21 cellular contexts compared by ENCODE assay signal in genomic region chr15:34370643-34371042, GRCh38. TPM values are rescaled to one million over a fixed set of nuclear protein-coding genes. Genes with fewer than 3 reads are reported as not detected.
A peak's percentile ranks its signal among the peaks of the same experiment; 100 is the strongest.
DNase-seq lines count a peak whose midpoint lies in the region; ATAC-seq, FAIRE-seq and TF ChIP-seq lines count a peak whose summit lies in the region.
"Had no signal": no experiment of that assay in that cellular context is flagged by ENCODE, and none has a peak within 500 bp of the region (broad histone marks: within the 10 kb centered on the region; RNA-seq: fewer than 3 reads in every experiment).

No MANE protein-coding gene starts in this region.

- peak overlapping the region; percentile 48 for H3K27ac Mint-ChIP-seq in activated T-cell treated with anti-CD3 and anti-CD28 coated beads, Interleukin-2, amount 50 U/mL, for 24 hours
- H3K27ac Mint-ChIP-seq in stimulated activated effector memory CD8-positive, alpha-beta T cell treated with anti-CD3 and anti-CD28 coated beads, Interleukin-12 subunit alpha, Interleukin-12 subunit beta, amount 100 ng/mL, for 72 hours: peak overlapping the region; percentile 68
- no peak overlapping the region for H3K27ac Mint-ChIP-seq in T-helper 2 cell treated with Interferon-gamma antibody and Interleukin-4, amounts not matched to agents 5 μg/mL and 100 μg/mL, for 36 hours
- H3K27ac Mint-ChIP-seq: HFFc6 had no signal

- peak overlapping the region; percentile 96 for H3K27ac ChIP-seq in OCI-LY3 (ENCODE audit: low read length)
- H3K27ac ChIP-seq: KMS-11, SJSA1 had no signal

- peaks cover 36% of the 10 kb centered on the region for H3K4me1 ChIP-seq in OCI-LY3 (ENCODE audit: low read length)

- TF ChIP-seq CTCF in OCI-LY3 (IDR thresholded peaks at IDR 0.05; ENCODE audit: low read depth, low read length): no peak

- H3K4me1 Mint-ChIP-seq in activated T-cell treated with anti-CD3 and anti-CD28 coated beads, Interleukin-2, amount 50 U/mL, for 24 hours (ENCODE audit: low read depth): peaks cover 27% of the 10 kb centered on the region
- peaks cover 29% of the 10 kb centered on the region for H3K4me1 Mint-ChIP-seq in stimulated activated effector memory CD8-positive, alpha-beta T cell treated with anti-CD3 and anti-CD28 coated beads, Interleukin-12 subunit alpha, Interleukin-12 subunit beta, amount 100 ng/mL, for 72 hours
- peaks cover 10% of the 10 kb centered on the region for H3K4me1 Mint-ChIP-seq in T-helper 2 cell treated with Interferon-gamma antibody and Interleukin-4, amounts not matched to agents 5 μg/mL and 100 μg/mL, for 36 hours (ENCODE audit: low read depth)

- H3K27me3 Mint-ChIP-seq in activated T-cell treated with anti-CD3 and anti-CD28 coated beads, Interleukin-2, amount 50 U/mL, for 24 hours: no peaks in the 10 kb centered on the region
- no peaks in the 10 kb centered on the region for H3K27me3 Mint-ChIP-seq in T-helper 2 cell treated with Interferon-gamma antibody and Interleukin-4, amounts not matched to agents 5 μg/mL and 100 μg/mL, for 36 hours (ENCODE audit: low read depth)

- peak overlapping the region; percentile 68 for H3K9ac ChIP-seq in OCI-LY3 (ENCODE audit: low read length)
- H3K9ac ChIP-seq: KMS-11 had no signal

- H3K4me3 ChIP-seq in OCI-LY3 (ENCODE audit: low read length): peak overlapping the region; percentile 47
- H3K4me3 ChIP-seq: SJSA1 had no signal

- H3K36me3 Mint-ChIP-seq in activated T-cell treated with anti-CD3 and anti-CD28 coated beads, Interleukin-2, amount 50 U/mL, for 24 hours (ENCODE audit: low read depth): peaks cover 5% of the 10 kb centered on the region
- peaks cover 12% of the 10 kb centered on the region for H3K36me3 Mint-ChIP-seq in stimulated activated effector memory CD8-positive, alpha-beta T cell treated with anti-CD3 and anti-CD28 coated beads, Interleukin-12 subunit alpha, Interleukin-12 subunit beta, amount 100 ng/mL, for 72 hours
- peaks cover 8% of the 10 kb centered on the region for H3K36me3 Mint-ChIP-seq in T-helper 2 cell treated with Interferon-gamma antibody and Interleukin-4, amounts not matched to agents 5 μg/mL and 100 μg/mL, for 36 hours (ENCODE audit: low read depth)

- no peaks in the 10 kb centered on the region for H3K27me3 ChIP-seq in OCI-LY3 (ENCODE audit: low read depth, low read length)
- H3K27me3 ChIP-seq: SJSA1 had no signal

- no peak for FAIRE-seq in GM12892 (lab: Jason Lieb, UNC)

- no peak for DNase-seq in activated T-cell treated with anti-CD3 and anti-CD28 coated beads, Interleukin-2, amount 50 U/mL, for 24 hours
- no peak for DNase-seq in activated T-cell treated with anti-CD3 and anti-CD28 coated beads for 4 hours
- peak; percentile 16 for DNase-seq in kidney tubule cell (ENCODE audit: low spot score)
- DNase-seq in stimulated activated effector memory CD8-positive, alpha-beta T cell treated with anti-CD3 and anti-CD28 coated beads, Interleukin-12 subunit alpha, Interleukin-12 subunit beta, amount 100 ng/mL, for 72 hours (ENCODE audit: low spot score in 2 of 2): no peak
- no peak for DNase-seq in HPDE6-E6E7 (ENCODE audit: extremely low spot score)
- DNase-seq in GM12892 (ENCODE audit: insufficient read length): no peak
- no peak for DNase-seq in T-helper 2 cell treated with Interferon-gamma antibody and Interleukin-4, amounts not matched to agents 5 μg/mL and 100 μg/mL, for 36 hours (ENCODE audit: low spot score)
- DNase-seq: 8988T, C1 segment of cervical spinal cord, H7, HFFc6, MV-4-11, NCI-H1694, NCI-H2081, NCI-H2171, NCI-H345, NCI-H526 had no signal

- TF ChIP-seq POLR2A in GM12892 (IDR thresholded peaks at IDR 0.05; ENCODE audit: low read depth, low read length): no peak

- no peaks in the 10 kb centered on the region for H3K9me3 ChIP-seq in OCI-LY3 (ENCODE audit: insufficient read depth, low read length)
- H3K9me3 ChIP-seq: SJSA1 had no signal

- no peak overlapping the region for H3K4me3 Mint-ChIP-seq in activated T-cell treated with anti-CD3 and anti-CD28 coated beads, Interleukin-2, amount 50 U/mL, for 24 hours
- no peak overlapping the region for H3K4me3 Mint-ChIP-seq in stimulated activated effector memory CD8-positive, alpha-beta T cell treated with anti-CD3 and anti-CD28 coated beads, Interleukin-12 subunit alpha, Interleukin-12 subunit beta, amount 100 ng/mL, for 72 hours
- H3K4me3 Mint-ChIP-seq in T-helper 2 cell treated with Interferon-gamma antibody and Interleukin-4, amounts not matched to agents 5 μg/mL and 100 μg/mL, for 36 hours: no peak overlapping the region
- H3K4me3 Mint-ChIP-seq: HFFc6 had no signal

- H2AFZ ChIP-seq in OCI-LY3 (ENCODE audit: low read depth, low read length): no peak overlapping the region

- peaks cover 6% of the 10 kb centered on the region for H4K20me1 ChIP-seq in OCI-LY3 (ENCODE audit: insufficient read depth, low read length)

- H3K9me3 Mint-ChIP-seq in activated T-cell treated with anti-CD3 and anti-CD28 coated beads, Interleukin-2, amount 50 U/mL, for 24 hours: no peaks in the 10 kb centered on the region
- H3K9me3 Mint-ChIP-seq in stimulated activated effector memory CD8-positive, alpha-beta T cell treated with anti-CD3 and anti-CD28 coated beads, Interleukin-12 subunit alpha, Interleukin-12 subunit beta, amount 100 ng/mL, for 72 hours: no peaks in the 10 kb centered on the region
- peaks cover 6% of the 10 kb centered on the region for H3K9me3 Mint-ChIP-seq in T-helper 2 cell treated with Interferon-gamma antibody and Interleukin-4, amounts not matched to agents 5 μg/mL and 100 μg/mL, for 36 hours
- H3K9me3 Mint-ChIP-seq: HFFc6 had no signal

- H3K36me3 ChIP-seq in OCI-LY3 (replicated peaks; ENCODE audit: low read depth, low read length): peaks cover 9% of the 10 kb centered on the region

- H3K4me2 ChIP-seq in OCI-LY3 (ENCODE audit: low read length): peak overlapping the region; percentile 80
- H3K4me2 ChIP-seq: KMS-11 had no signal

- peaks cover 21% of the 10 kb centered on the region for H3K79me2 ChIP-seq in OCI-LY3 (ENCODE audit: low read length)

- no peak for ATAC-seq in stimulated activated effector memory CD8-positive, alpha-beta T cell treated with anti-CD3 and anti-CD28 coated beads, Interleukin-12 subunit alpha, Interleukin-12 subunit beta, amount 100 ng/mL, for 72 hours
- ATAC-seq: Right ventricle myocardium inferior had no signal

RNA-seq across cellular contexts. Expression of gene LPCAT4, which starts 3.6 kb away (rescaled TPM):
- polyA plus RNA-seq in GM12892 (2012; ENCODE audit: missing spikeins): 33.3 TPM

RNA-seq across cellular contexts. Expression of gene NUTM1, which starts 27.5 kb away (rescaled TPM):
- not detected for polyA plus RNA-seq in GM12892 (2012; ENCODE audit: missing spikeins)

RNA-seq across cellular contexts. Expression of gene NOP10, which starts 27.7 kb away (rescaled TPM):
- 274 TPM for polyA plus RNA-seq in GM12892 (2012; ENCODE audit: missing spikeins)

RNA-seq across cellular contexts. Expression of gene SLC12A6, which starts 33.1 kb away (rescaled TPM):
- polyA plus RNA-seq in GM12892 (2012; ENCODE audit: missing spikeins): 24.0 TPM
